Comparison of ENCODE assay signal across 14 cellular contexts in genomic region chr3:128874481-128875180, GRCh38.
"Had no signal": no experiment of that assay in that cellular context is flagged by ENCODE, and none has a peak within 500 bp of the region (broad histone marks: within the 10 kb centered on the region; RNA-seq: fewer than 3 reads in every experiment).

No MANE protein-coding gene starts in this region.

- H3K4me3 Mint-ChIP-seq: activated CD4-positive, alpha-beta memory T cell treated with anti-CD3 and anti-CD28 coated beads, Interleukin-2, amount 10 ng/mL, durations not matched to agents 7 days and 5 days; activated CD4-positive, alpha-beta T cell treated with anti-CD3 and anti-CD28 coated beads for 36 hours; activated CD8-positive, alpha-beta memory T cell treated with anti-CD3 and anti-CD28 coated beads, Interleukin-2, amount 10 ng/mL, durations not matched to agents 7 days and 5 days; activated naive CD4-positive, alpha-beta T cell treated with anti-CD3 and anti-CD28 coated beads for 36 hours had no signal

- H3K27ac ChIP-seq: ascending aorta, heart left ventricle, left lung, pancreas, thyroid gland had no signal

- H3K36me3 Mint-ChIP-seq: naive B cell had no signal

- H3K36me3 ChIP-seq: ascending aorta, heart left ventricle, left lung, pancreas, thyroid gland had no signal

- H3K9me3 Mint-ChIP-seq: activated CD4-positive, alpha-beta memory T cell treated with anti-CD3 and anti-CD28 coated beads, Interleukin-2, amount 10 ng/mL, durations not matched to agents 7 days and 5 days; activated naive CD4-positive, alpha-beta T cell treated with anti-CD3 and anti-CD28 coated beads for 36 hours; naive B cell had no signal

- DNase-seq: cerebellar nuclear complex, cortex of kidney, foreskin melanocyte, heart left ventricle, kidney, left lung, pancreas had no signal

- H3K27ac Mint-ChIP-seq: activated CD4-positive, alpha-beta memory T cell treated with anti-CD3 and anti-CD28 coated beads, Interleukin-2, amount 10 ng/mL, durations not matched to agents 7 days and 5 days; activated CD4-positive, alpha-beta T cell treated with anti-CD3 and anti-CD28 coated beads for 36 hours; activated CD8-positive, alpha-beta memory T cell treated with anti-CD3 and anti-CD28 coated beads, Interleukin-2, amount 10 ng/mL, durations not matched to agents 7 days and 5 days; activated naive CD4-positive, alpha-beta T cell treated with anti-CD3 and anti-CD28 coated beads for 36 hours had no signal

- H3K4me3 ChIP-seq: ascending aorta, heart left ventricle, left lung, pancreas, thyroid gland had no signal

- H3K27me3 ChIP-seq: ascending aorta, heart left ventricle, left lung, pancreas, thyroid gland had no signal

- H3K9me3 ChIP-seq: ascending aorta, heart left ventricle, left lung, pancreas, thyroid gland had no signal

- H3K27me3 Mint-ChIP-seq: activated CD4-positive, alpha-beta T cell treated with anti-CD3 and anti-CD28 coated beads for 36 hours; naive B cell had no signal

- ATAC-seq: left lung, pancreas had no signal
